19 cellular contexts compared by ENCODE assay signal in the genomic region with DNA sequence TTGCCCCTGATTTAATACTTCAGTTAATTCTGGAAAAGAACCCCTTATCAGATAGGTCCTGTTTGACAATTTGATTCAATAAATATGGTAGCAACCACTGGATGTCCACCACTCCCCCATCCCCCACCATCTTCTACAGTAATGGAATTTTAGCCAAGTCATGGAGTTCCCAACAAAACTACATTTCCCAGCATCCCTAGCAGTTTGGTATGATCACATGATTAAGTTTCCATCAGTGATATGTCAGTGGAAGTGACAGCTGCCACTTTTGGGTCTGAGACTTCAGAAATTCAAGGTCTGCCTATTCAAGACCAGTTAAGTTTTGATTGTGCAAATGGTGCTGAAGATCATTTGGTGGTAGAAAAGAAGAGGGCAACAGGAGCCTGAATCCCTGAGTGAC.
"Had no signal": no experiment of that assay in that cellular context is flagged by ENCODE, and none has a peak within 500 bp of the region (broad histone marks: within the 10 kb centered on the region; RNA-seq: fewer than 3 reads in every experiment).

No MANE protein-coding gene starts in this region.

- H3K4me3 Mint-ChIP-seq: naive thymus-derived CD8-positive, alpha-beta T cell had no signal

- H3K27ac ChIP-seq: coronary artery, heart left ventricle, neutrophil, psoas muscle, spleen, stomach, thoracic aorta, transverse colon had no signal

- ATAC-seq: heart left ventricle; left lobe of liver; mucosa of descending colon; naive thymus-derived CD8-positive, alpha-beta T cell; psoas muscle; sciatic nerve had no signal

- H3K4me1 ChIP-seq: heart left ventricle, psoas muscle, spleen, stomach, transverse colon had no signal

- H3K27me3 ChIP-seq: dorsolateral prefrontal cortex, heart left ventricle, neutrophil, spleen, stomach, transverse colon had no signal

- H3K9me3 ChIP-seq: neutrophil had no signal

- DNase-seq: dorsolateral prefrontal cortex; effector CD8-positive, alpha-beta T cell; heart left ventricle; hippocampal formation; mammary epithelial cell; mucosa of descending colon; naive thymus-derived CD8-positive, alpha-beta T cell; psoas muscle; retina; spleen; stimulated activated naive CD4-positive, alpha-beta T cell; stomach; substantia nigra; transverse colon had no signal

- H3K36me3 ChIP-seq: heart left ventricle, neutrophil, spleen, stomach, thoracic aorta, transverse colon had no signal

- H3K4me1 Mint-ChIP-seq: naive thymus-derived CD8-positive, alpha-beta T cell had no signal

- H3K4me3 ChIP-seq: coronary artery, dorsolateral prefrontal cortex, heart left ventricle, mucosa of descending colon, psoas muscle, spleen, stomach, thoracic aorta, transverse colon had no signal
